11 cellular contexts compared by ENCODE assay signal in genomic region chr2:231643494-231643888, GRCh38. TPM values are rescaled to one million over a fixed set of nuclear protein-coding genes. Genes with fewer than 3 reads are reported as not detected.
DNase-seq lines count a peak whose midpoint lies in the region; ATAC-seq, FAIRE-seq and TF ChIP-seq lines count a peak whose summit lies in the region.
"Had no signal": no experiment of that assay in that cellular context is flagged by ENCODE, and none has a peak within 500 bp of the region (broad histone marks: within the 10 kb centered on the region; RNA-seq: fewer than 3 reads in every experiment).

No MANE protein-coding gene starts in this region.

- H3K27ac ChIP-seq in A549 (peak overlapping the region; percentile 93 to 96), PC-9 (peak overlapping the region; percentile 98), duodenal mucosa (ENCODE audit: low read depth, low read length) (peak overlapping the region; percentile 79)

- H3K36me3 Mint-ChIP-seq in osteocyte (ENCODE audit: unreplicated experiment): no peaks in the 10 kb centered on the region

- TF ChIP-seq CTCF in A549 (IDR thresholded peaks at IDR 0.05): no peak
- TF ChIP-seq CTCF in PC-9 (conservative IDR thresholded peaks at IDR 0.05): no peak
- no peak for TF ChIP-seq CTCF in osteocyte (IDR thresholded peaks at IDR 0.05)

- no peaks in the 10 kb centered on the region for H3K9me2 ChIP-seq in PC-9 (ENCODE audit: insufficient read depth)

- no TSS peak for BruUV-seq in PC-9 (replicated peaks; lab: Mats Ljungman, UMichigan)

- no peaks in the 10 kb centered on the region for H3K27me3 Mint-ChIP-seq in osteocyte (ENCODE audit: unreplicated experiment)
- H3K27me3 Mint-ChIP-seq: central memory CD8-positive, alpha-beta T cell had no signal

- no peak for TF ChIP-seq RAD21 in A549 (conservative IDR thresholded peaks at IDR 0.05 in 1 of 2, IDR thresholded peaks at IDR 0.05 in 1 of 2)

- CTCF ChIA-PET in A549 (lab: Yijun Ruan, JAX) (interaction anchor here (1.1 to 95.1 kb wide), 3 partner anchors 31 to 156 kb away, joined by 3 to 4158 read pairs (median 47); partner anchors contain the start of gene PTMA), PC-9 (lab: Charles Lee) (interaction anchor here (1.2 kb wide), 1 partner anchor 28 kb away, joined by 4 read pairs; no protein-coding TSS in a partner anchor)

- no peak for TF ChIP-seq EP300 in A549 (IDR thresholded peaks at IDR 0.05)

- H3K9me3 ChIP-seq in A549 (no peaks in the 10 kb centered on the region), PC-9 (ENCODE audit: insufficient read depth, low read depth) (no peaks in the 10 kb centered on the region), duodenal mucosa (ENCODE audit: control insufficient read depth in 1 of 2, low read length in 2 of 2) (no peaks in the 10 kb centered on the region)

- peaks cover 39% of the 10 kb centered on the region for H3K4me1 Mint-ChIP-seq in osteocyte (ENCODE audit: unreplicated experiment)

- 86% methylated on average over 8 of the region's 8 CpGs for WGBS in A549 (ENCODE audit: missing lambda C conversion rate)

- H3K27me3 ChIP-seq in PC-9 (ENCODE audit: insufficient read depth, low read depth) (no peaks in the 10 kb centered on the region), duodenal mucosa (ENCODE audit: control insufficient read depth in 1 of 2, insufficient read depth in 2 of 2, low read length in 2 of 2) (no peaks in the 10 kb centered on the region)

- no peaks in the 10 kb centered on the region for H3K79me2 ChIP-seq in PC-9 (ENCODE audit: low read depth)

- H3K4me1 ChIP-seq in A549: peaks cover 49% of the 10 kb centered on the region
- peaks cover 64% of the 10 kb centered on the region for H3K4me1 ChIP-seq in PC-9 (replicated peaks; ENCODE audit: insufficient read depth)
- peaks cover 14 to 15% of the 10 kb centered on the region in 2 donors for H3K4me1 ChIP-seq in duodenal mucosa (ENCODE audit: control insufficient read depth in 1 of 2, insufficient read depth in 2 of 2, low read length in 2 of 2)

- DNase-seq in A549 (ENCODE audit: low read depth in 1 of 2, low spot score in 1 of 2) (no peak), PC-9 (no peak), osteocyte (ENCODE audit: extremely low spot score, unreplicated experiment) (no peak), GM12891 (ENCODE audit: insufficient read length, low spot score) (no peak), hypothalamus (lab: John Stamatoyannopoulos, UW) (no peak), HTR-8/SVneo (ENCODE audit: insufficient read length, low spot score) (no peak)
- DNase-seq: NCI-H187 treated with DMSO at 0.1 percent for 48 hours, SHP77 had no signal

- FAIRE-seq in A549 (lab: Jason Lieb, UNC) (no peak), GM12891 (lab: Jason Lieb, UNC) (no peak), HTR-8/SVneo (lab: Jason Lieb, UNC) (no peak)

- H4K20me1 ChIP-seq in PC-9 (ENCODE audit: insufficient read depth): no peaks in the 10 kb centered on the region

- H3K36me3 ChIP-seq in PC-9 (ENCODE audit: low read depth): no peaks in the 10 kb centered on the region
- H3K36me3 ChIP-seq in duodenal mucosa (ENCODE audit: control insufficient read depth in 1 of 2, insufficient read depth in 2 of 2, low read length in 2 of 2): no peaks in the 10 kb centered on the region

- TF ChIP-seq POLR2A in A549 (IDR thresholded peaks at IDR 0.05; ENCODE audit: low read length): no peak
- no peak for TF ChIP-seq POLR2A in GM12891 (IDR thresholded peaks at IDR 0.05; ENCODE audit: low read depth, low read length)

- H3K27ac Mint-ChIP-seq in osteocyte (ENCODE audit: unreplicated experiment): peak overlapping the region; percentile 99

- no peak overlapping the region for H3K4me3 Mint-ChIP-seq in osteocyte (ENCODE audit: unreplicated experiment)
- H3K4me3 Mint-ChIP-seq: central memory CD8-positive, alpha-beta T cell had no signal

- H3K4me3 ChIP-seq in A549: no peak overlapping the region
- peak overlapping the region; percentile 35; the same call in 1 of the 2 replicates for H3K4me3 ChIP-seq in PC-9
- no peak overlapping the region for H3K4me3 ChIP-seq in duodenal mucosa (ENCODE audit: low read depth in 1 of 2, low read length in 2 of 2)

- intact Hi-C loops in PC-9 (cut with micrococcal nuclease; ENCODE audit: unreplicated experiment): loop anchor here (2.0 kb wide), 2 partner anchors 29 to 65 kb away; partner anchors contain the start of gene PTMA

- POLR2A ChIA-PET in A549 (lab: Yijun Ruan, JAX) (interaction anchor here (1.7 to 1.9 kb wide), 2 partner anchors 30 to 65 kb away, joined by 15 to 26 read pairs; partner anchors contain the start of gene PTMA), PC-9 (lab: Charles Lee; ENCODE audit: unreplicated experiment) (interaction anchor here (0.7 to 1.9 kb wide), 2 partner anchors 23 to 30 kb away, joined by 3 to 8 read pairs; no protein-coding TSS in a partner anchor)

- no peak for ATAC-seq in A549
- no peak for ATAC-seq in GM18870 (IDR thresholded peaks at IDR 0.05; ENCODE audit: unreplicated experiment)

- peaks cover 36% of the 10 kb centered on the region for H3F3A ChIP-seq in PC-9 (ENCODE audit: insufficient read depth, low read depth)

- H2AFZ ChIP-seq in PC-9: peak overlapping the region; percentile 67; the same call in 1 of the 2 replicates

- no peaks in the 10 kb centered on the region for H3K9me3 Mint-ChIP-seq in osteocyte (ENCODE audit: unreplicated experiment)
- H3K9me3 Mint-ChIP-seq: central memory CD8-positive, alpha-beta T cell had no signal

- H3K4me2 ChIP-seq in A549: peak overlapping the region; percentile 91
- H3K4me2 ChIP-seq in PC-9: peak overlapping the region; percentile 74

- peak overlapping the region; percentile 56 to 60 for H3K9ac ChIP-seq in duodenal mucosa (ENCODE audit: low read depth in 1 of 2, low read length in 2 of 2)

TF ChIP-seq in A549, 52 proteins besides CTCF, POLR2A, EP300 and RAD21 (continues in another document):
- TF ChIP-seq HMGXB4 (CRISPR knock-in tag; IDR thresholded peaks at IDR 0.05; ENCODE audit: borderline replicate concordance): no peak
- TF ChIP-seq BHLHE40 (IDR thresholded peaks at IDR 0.05; ENCODE audit: low read depth, low read length): no peak
- TF ChIP-seq ELK1 (IDR thresholded peaks at IDR 0.05; ENCODE audit: low read depth, low read length): no peak
- TF ChIP-seq CBX8 (IDR thresholded peaks at IDR 0.05): no peak
- TF ChIP-seq KDM5A (IDR thresholded peaks at IDR 0.05): no peak

TF ChIP-seq in GM12891, 5 proteins besides CTCF, POLR2A, EP300 and RAD21:
- TF ChIP-seq POU2F2 (IDR thresholded peaks at IDR 0.05; ENCODE audit: low read depth, low read length) (no peak), POLR2AphosphoS5 (IDR thresholded peaks at IDR 0.05; ENCODE audit: low read depth, low read length) (no peak), PAX5 (IDR thresholded peaks at IDR 0.05; ENCODE audit: insufficient read depth, low read length, severe bottlenecking) (no peak), SPI1 (IDR thresholded peaks at IDR 0.05; ENCODE audit: low read depth, low read length) (no peak), TAF1 (IDR thresholded peaks at IDR 0.05; ENCODE audit: low read depth, low read length) (no peak)

RNA-seq across cellular contexts. Expression of gene TEX44, which starts 50.8 kb away (rescaled TPM):
- polyA plus RNA-seq in A549 (2011; rRNA removed): not detected in 2 replicates
- not detected in 2 replicates for polyA plus RNA-seq in A549 (2012; cell fraction: cytosol; rRNA removed)
- polyA plus RNA-seq in A549 (2012; cell fraction: nucleus; rRNA removed): not detected in 2 replicates
- polyA plus RNA-seq in A549 (2017; fragmentation: RNase III; extraction: RNeasy Plus Mini Kit Qiagen cat#74134 plus additional on column Dnase treatment): not detected in 3 replicates
- polyA minus RNA-seq in A549 (2011; rRNA and poly(A)+ RNA removed): not detected in 2 replicates
- total RNA-seq in PC-9 (2021): not detected in 2 replicates
- not detected in 2 replicates for total RNA-seq in osteocyte
- not detected for polyA plus RNA-seq in GM12891 (2012; ENCODE audit: low read depth, missing spikeins)
